Comparison of ENCODE assay signal across 28 cellular contexts in genomic region chr10:123034332-123034731, GRCh38. TPM values are rescaled to one million over a fixed set of nuclear protein-coding genes. Genes with fewer than 3 reads are reported as not detected.
DNase-seq lines count a peak whose midpoint lies in the region; ATAC-seq, FAIRE-seq and TF ChIP-seq lines count a peak whose summit lies in the region.
"Had no signal": no experiment of that assay in that cellular context is flagged by ENCODE, and none has a peak within 500 bp of the region (broad histone marks: within the 10 kb centered on the region; RNA-seq: fewer than 3 reads in every experiment).

No MANE protein-coding gene starts in this region.

- H3K36me3 Mint-ChIP-seq in CD8-positive, alpha-beta T cell, result peaks cover 45% of the 10 kb centered on the region

- no peak for TF ChIP-seq RAD21 in HepG2 (CRISPR knock-in tag; IDR thresholded peaks at IDR 0.05)

- BruUV-seq in HepG2 (replicated peaks; lab: Mats Ljungman, UMichigan), result no TSS peak

- POLR2A ChIA-PET in CD8-positive, alpha-beta T cell (lab: Charles Lee), result no interaction called here
- POLR2A ChIA-PET in HepG2 (lab: Yijun Ruan, JAX), result interaction anchor here (0.9 to 3.0 kb wide), 4 partner anchors 13 to 39 kb away, joined by 3 to 31 read pairs (median 4); partner anchors contain the start of genes ACADSB and IKZF5

- TF ChIP-seq POLR2A in HepG2 (IDR thresholded peaks at IDR 0.05; ENCODE audit: insufficient read depth in 1 of 2, low read depth in 2 of 2, low read length in 2 of 2) (no peak), right lobe of liver (IDR thresholded peaks at IDR 0.05) (no peak)

- intact Hi-C loops in CD8-positive, alpha-beta T cell (cut with DNase I, micrococcal nuclease), result no loop called here
- intact Hi-C loops in HepG2 (cut with micrococcal nuclease; ENCODE audit: unreplicated experiment), result loop anchor here (2.0 kb wide), 1 partner anchor 14 kb away; no protein-coding TSS in a partner anchor
- intact Hi-C loops in right lobe of liver (cut with DNase I), result no loop called here

- no peak for DNase-seq in CD8-positive, alpha-beta T cell
- peak; percentile 11 for DNase-seq in hepatocyte (ENCODE audit: low spot score)
- peak; percentile 21 for DNase-seq in HepG2 (ENCODE audit: low spot score)
- DNase-seq in right lobe of liver, result peak; percentile 41 to 68 (median 66)
- DNase-seq in superior temporal gyrus (ENCODE audit: extremely low spot score), result no peak
- DNase-seq: 8988T; ACHN; BE2C; C1 segment of cervical spinal cord; CD4-positive, CD25-positive, alpha-beta regulatory T cell; CD8-positive, alpha-beta memory T cell; COR-L47; DMS 273 treated with DMSO at 0.1 percent for 48 hours; DMS153; DMS53; DMS79; DND-41; EL; GDM1 had no signal

- peak; percentile 74 for FAIRE-seq in HepG2 (lab: Jason Lieb, UNC)
- FAIRE-seq: A204.1, GM12878, GM12892, GM18507 had no signal

- H3K9me3 Mint-ChIP-seq in CD8-positive, alpha-beta T cell, result no peaks in the 10 kb centered on the region
- H3K9me3 Mint-ChIP-seq: CD14-positive monocyte; CD8-positive, alpha-beta memory T cell had no signal

- H3K4me1 Mint-ChIP-seq in CD8-positive, alpha-beta T cell (ENCODE audit: low read depth), result peaks cover 6% of the 10 kb centered on the region

- no peak for ATAC-seq in CD8-positive, alpha-beta T cell
- ATAC-seq in HepG2 (peak; percentile 63), right lobe of liver (peak; percentile 68 to 79 (median 75)), HG03378 (IDR thresholded peaks at IDR 0.05; ENCODE audit: unreplicated experiment) (no peak), HG03342 (IDR thresholded peaks at IDR 0.05; ENCODE audit: unreplicated experiment) (no peak), GM21381 (IDR thresholded peaks at IDR 0.05; ENCODE audit: unreplicated experiment) (no peak)
- ATAC-seq: GM12878 had no signal

- H4K20me1 ChIP-seq in hepatocyte (ENCODE audit: insufficient read depth, poor library complexity, severe bottlenecking), result no peaks in the 10 kb centered on the region
- no peaks in the 10 kb centered on the region for H4K20me1 ChIP-seq in HepG2 (ENCODE audit: insufficient read depth, low read length)
- H4K20me1 ChIP-seq: BLaER1 had no signal

- H3K9me3 ChIP-seq in CD8-positive, alpha-beta T cell (ENCODE audit: low read length), result no peaks in the 10 kb centered on the region
- no peaks in the 10 kb centered on the region for H3K9me3 ChIP-seq in hepatocyte (ENCODE audit: low read depth)
- H3K9me3 ChIP-seq in HepG2 (ENCODE audit: low read length), result no peaks in the 10 kb centered on the region
- peaks cover 0 to 2% (median 0%) of the 10 kb centered on the region in 4 donors for H3K9me3 ChIP-seq in right lobe of liver
- H3K9me3 ChIP-seq: BE2C, BLaER1 had no signal

- H3K4me2 ChIP-seq in hepatocyte, result no peak overlapping the region
- H3K4me2 ChIP-seq in HepG2 (ENCODE audit: low read depth, low read length), result peak overlapping the region; percentile 24
- H3K4me2 ChIP-seq: BLaER1 had no signal

- H3K36me3 ChIP-seq in CD8-positive, alpha-beta T cell (ENCODE audit: insufficient read depth, low read length), result peaks cover 6% of the 10 kb centered on the region
- H3K36me3 ChIP-seq in hepatocyte (replicated peaks; ENCODE audit: insufficient read depth, low read depth) (no peaks in the 10 kb centered on the region), HepG2 (replicated peaks in 1 of 2; ENCODE audit: control insufficient read depth in 1 of 2, insufficient read depth in 2 of 2, low read length in 2 of 2) (peaks cover 10 to 28% of the 10 kb centered on the region in 2 experiments), right lobe of liver (peaks cover 0 to 10% (median 0%) of the 10 kb centered on the region in 4 donors)

- no peak overlapping the region for H3K27ac ChIP-seq in CD8-positive, alpha-beta T cell (ENCODE audit: low read depth, low read length)
- H3K27ac ChIP-seq in hepatocyte, result no peak overlapping the region
- peak overlapping the region; percentile 63 for H3K27ac ChIP-seq in HepG2 (ENCODE audit: extremely low read length, insufficient read depth, low read length)
- H3K27ac ChIP-seq in right lobe of liver, result peak overlapping the region in 1 of 3 donors; percentile 20
- H3K27ac ChIP-seq: BLaER1 had no signal

- no peak overlapping the region for H3K9ac ChIP-seq in HepG2 (ENCODE audit: insufficient read depth, low read depth, low read length)
- H3K9ac ChIP-seq: BLaER1 had no signal

- no peaks in the 10 kb centered on the region for H3K27me3 Mint-ChIP-seq in CD8-positive, alpha-beta T cell (ENCODE audit: low read depth)
- H3K27me3 Mint-ChIP-seq: CD4-positive, CD25-positive, alpha-beta regulatory T cell; CD8-positive, alpha-beta memory T cell had no signal

- H3K79me2 ChIP-seq in hepatocyte (no peaks in the 10 kb centered on the region), HepG2 (ENCODE audit: insufficient read depth, low read length) (peaks cover 15% of the 10 kb centered on the region)

- CTCF ChIA-PET in CD8-positive, alpha-beta T cell (lab: Charles Lee), result interaction anchor here (2.0 kb wide), 1 partner anchor 9 kb away, joined by 7 read pairs; no protein-coding TSS in a partner anchor
- CTCF ChIA-PET in HepG2 (lab: Yijun Ruan, JAX; ENCODE audit: low intra/inter-chr PET ratio, low total read pairs), result no interaction called here

- no peak overlapping the region for H3K4me3 ChIP-seq in CD8-positive, alpha-beta T cell (ENCODE audit: low read depth, low read length)
- H3K4me3 ChIP-seq in hepatocyte (no peak overlapping the region), HepG2 (replicated peaks in 1 of 3; ENCODE audit: insufficient read depth in 1 of 3, low read depth in 2 of 3, low read length in 3 of 3) (no peak overlapping the region), right lobe of liver (no peak overlapping the region)
- H3K4me3 ChIP-seq: BLaER1, GM12878 had no signal

- H3K4me3 Mint-ChIP-seq in CD8-positive, alpha-beta T cell, result no peak overlapping the region
- H3K4me3 Mint-ChIP-seq: CD14-positive monocyte; CD4-positive, CD25-positive, alpha-beta regulatory T cell; CD8-positive, alpha-beta memory T cell had no signal

- H3K9me2 ChIP-seq in hepatocyte (replicated peaks; ENCODE audit: insufficient read depth), result no peaks in the 10 kb centered on the region

- TF ChIP-seq EP300 in HepG2 (IDR thresholded peaks at IDR 0.05; ENCODE audit: low read depth in 2 of 2, low read length in 2 of 2) (peak in 1 of 2 experiments; percentile 79; a peak in 2 of 4 replicates), HepG2 (CRISPR knock-in tag; IDR thresholded peaks at IDR 0.05; ENCODE audit: borderline replicate concordance) (no peak)

- peak overlapping the region; percentile 11 for H3K27ac Mint-ChIP-seq in CD8-positive, alpha-beta T cell
- H3K27ac Mint-ChIP-seq: CD14-positive monocyte; CD4-positive, CD25-positive, alpha-beta regulatory T cell had no signal

- no peaks in the 10 kb centered on the region for H3K27me3 ChIP-seq in CD8-positive, alpha-beta T cell (ENCODE audit: insufficient read depth, low read length)
- H3K27me3 ChIP-seq in hepatocyte (no peaks in the 10 kb centered on the region), HepG2 (ENCODE audit: control insufficient read depth in 1 of 2, insufficient read depth in 2 of 2, low read length in 2 of 2) (no peaks in the 10 kb centered on the region), right lobe of liver (no peaks in the 10 kb centered on the region)
- H3K27me3 ChIP-seq: BE2C, BLaER1 had no signal

- no peak overlapping the region for H2AFZ ChIP-seq in hepatocyte
- H2AFZ ChIP-seq in HepG2 (ENCODE audit: low read length), result no peak overlapping the region

- no peak for TF ChIP-seq CTCF in CD8-positive, alpha-beta T cell (IDR thresholded peaks at IDR 0.05)
- no peak for TF ChIP-seq CTCF in hepatocyte (IDR thresholded peaks at IDR 0.05; ENCODE audit: poor library complexity)
- no peak for TF ChIP-seq CTCF in HepG2 (CRISPR knock-in tag; IDR thresholded peaks at IDR 0.05)
- TF ChIP-seq CTCF in right lobe of liver (IDR thresholded peaks at IDR 0.05), result no peak

- H3K4me1 ChIP-seq in CD8-positive, alpha-beta T cell (ENCODE audit: insufficient read depth, low read length), result no peaks in the 10 kb centered on the region
- H3K4me1 ChIP-seq in hepatocyte (ENCODE audit: insufficient read depth) (no peaks in the 10 kb centered on the region), HepG2 (ENCODE audit: insufficient read depth, low read length) (peaks cover 9% of the 10 kb centered on the region), right lobe of liver (peaks cover 0 to 40% (median 18%) of the 10 kb centered on the region in 4 donors)
- H3K4me1 ChIP-seq: BE2C had no signal

- in situ Hi-C loops in HepG2 (cut with HindIII; ENCODE audit: extremely low pct_ligation_motif_present, low pct_unique_long_range_greater_than_20kb), result no loop called here

RNA-seq across cellular contexts. Expression of gene ACADSB, which starts 25.5 kb away (rescaled TPM):
- 10 to 100 TPM; 18.2 to 18.5 TPM for total RNA-seq in CD8-positive, alpha-beta T cell
- total RNA-seq in hepatocyte (50.6 and 51.3 TPM in 2 replicates), HepG2 (2016; rRNA removed; fragmentation: Illumina TruSeq; extraction: Trizol) (80.0 and 186 TPM in 2 replicates), right lobe of liver (100 to 1,000 TPM in 4 of 6 experiments, 10 to 100 TPM in 2; 73.6 to 591 (median 273) TPM)
- polyA plus RNA-seq in hepatocyte (25.3 and 40.6 TPM in 2 replicates), HepG2 (2011; rRNA removed) (76.6 and 87.6 TPM in 2 replicates)
- total RNA-seq in HepG2 (2016; cell fraction: cytosol; rRNA removed; fragmentation: Illumina TruSeq; extraction: Trizol; ENCODE audit: low read depth), result 4.1 and 6.0 TPM in 2 replicates
- 83.2 and 181 TPM in 2 replicates for total RNA-seq in HepG2 (2016; cell fraction: insoluble cytoplasmic fraction; rRNA removed; fragmentation: Illumina TruSeq; extraction: Trizol)
- total RNA-seq in HepG2 (2016; cell fraction: membrane; rRNA removed; fragmentation: Illumina TruSeq; extraction: Trizol), result 18.7 and 22.3 TPM in 2 replicates
- total RNA-seq in HepG2 (2016; cell fraction: nucleus; rRNA removed; fragmentation: Illumina TruSeq; extraction: Trizol), result 56.2 and 60.6 TPM in 2 replicates
- 29.9 and 54.9 TPM in 2 replicates for polyA plus RNA-seq in HepG2 (2011; cell fraction: cytosol; rRNA removed)
- polyA plus RNA-seq in HepG2 (2011; cell fraction: nucleus; rRNA removed), result 44.5 and 55.6 TPM in 2 replicates
- 86.5 and 157 TPM in 2 replicates for polyA plus RNA-seq in HepG2 (2012)
- polyA plus RNA-seq in HepG2 (2016; cell fraction: cytosol; fragmentation: Illumina TruSeq; extraction: Trizol; ENCODE audit: low read depth), result 2.0 and 3.4 TPM in 2 replicates
- 165 TPM in 2 replicates for polyA plus RNA-seq in HepG2 (2016; cell fraction: insoluble cytoplasmic fraction; fragmentation: Illumina TruSeq; extraction: Trizol; ENCODE audit: low read depth)
- polyA plus RNA-seq in HepG2 (2016; cell fraction: membrane; fragmentation: Illumina TruSeq; extraction: Trizol; ENCODE audit: low read depth), result 8.4 and 9.5 TPM in 2 replicates
- polyA plus RNA-seq in HepG2 (2016; cell fraction: nucleus; fragmentation: Illumina TruSeq; extraction: Trizol; ENCODE audit: insufficient read depth, low read depth), result 75.5 and 83.4 TPM in 2 replicates
- 1.1 and 23.6 TPM in 2 replicates for polyA minus RNA-seq in HepG2 (2011; rRNA and poly(A)+ RNA removed; ENCODE audit: low replicate concordance)
- 44.7 and 65.6 TPM in 2 replicates for polyA minus RNA-seq in HepG2 (2011; cell fraction: cytosol; rRNA and poly(A)+ RNA removed)
- 83.4 and 110 TPM in 2 replicates for polyA minus RNA-seq in HepG2 (2011; cell fraction: nucleus; rRNA and poly(A)+ RNA removed)

RNA-seq across cellular contexts. Expression of gene IKZF5, which starts 25.7 kb away (rescaled TPM):
- total RNA-seq in CD8-positive, alpha-beta T cell, result 10 to 100 TPM; 89.5 to 96.1 TPM
- total RNA-seq in hepatocyte (5.5 and 7.2 TPM in 2 replicates), HepG2 (2016; rRNA removed; fragmentation: Illumina TruSeq; extraction: Trizol) (3.7 and 4.1 TPM in 2 replicates), right lobe of liver (10 to 100 TPM in 2 of 6 experiments, 1 to 10 TPM in 4; 4.1 to 15.8 (median 8.3) TPM)
- polyA plus RNA-seq in hepatocyte (5.9 and 8.5 TPM in 2 replicates), HepG2 (2011; rRNA removed) (11.3 and 12.0 TPM in 2 replicates)
- total RNA-seq in HepG2 (2016; cell fraction: cytosol; rRNA removed; fragmentation: Illumina TruSeq; extraction: Trizol; ENCODE audit: low read depth), result 0.61 and 0.62 TPM in 2 replicates
- 3.1 and 4.8 TPM in 2 replicates for total RNA-seq in HepG2 (2016; cell fraction: insoluble cytoplasmic fraction; rRNA removed; fragmentation: Illumina TruSeq; extraction: Trizol)
- total RNA-seq in HepG2 (2016; cell fraction: membrane; rRNA removed; fragmentation: Illumina TruSeq; extraction: Trizol), result 2.5 and 3.3 TPM in 2 replicates
- total RNA-seq in HepG2 (2016; cell fraction: nucleus; rRNA removed; fragmentation: Illumina TruSeq; extraction: Trizol), result 8.2 and 9.7 TPM in 2 replicates
- polyA plus RNA-seq in HepG2 (2011; cell fraction: cytosol; rRNA removed), result 4.6 and 5.5 TPM in 2 replicates
- 12.2 and 13.5 TPM in 2 replicates for polyA plus RNA-seq in HepG2 (2011; cell fraction: nucleus; rRNA removed)
- 9.4 and 13.5 TPM in 2 replicates for polyA plus RNA-seq in HepG2 (2012)
- polyA plus RNA-seq in HepG2 (2016; cell fraction: cytosol; fragmentation: Illumina TruSeq; extraction: Trizol; ENCODE audit: low read depth), result 1.1 and 1.2 TPM in 2 replicates
- polyA plus RNA-seq in HepG2 (2016; cell fraction: insoluble cytoplasmic fraction; fragmentation: Illumina TruSeq; extraction: Trizol; ENCODE audit: low read depth), result 13.5 and 14.5 TPM in 2 replicates
- polyA plus RNA-seq in HepG2 (2016; cell fraction: membrane; fragmentation: Illumina TruSeq; extraction: Trizol; ENCODE audit: low read depth), result 3.2 and 5.6 TPM in 2 replicates
- 18.6 and 19.5 TPM in 2 replicates for polyA plus RNA-seq in HepG2 (2016; cell fraction: nucleus; fragmentation: Illumina TruSeq; extraction: Trizol; ENCODE audit: insufficient read depth, low read depth)
- polyA minus RNA-seq in HepG2 (2011; rRNA and poly(A)+ RNA removed; ENCODE audit: low replicate concordance), result 6.1 and 9.1 TPM in 2 replicates
- 4.9 and 5.3 TPM in 2 replicates for polyA minus RNA-seq in HepG2 (2011; cell fraction: cytosol; rRNA and poly(A)+ RNA removed)
- 21.5 and 26.7 TPM in 2 replicates for polyA minus RNA-seq in HepG2 (2011; cell fraction: nucleus; rRNA and poly(A)+ RNA removed)

RNA-seq across cellular contexts. Expression of gene PSTK, which starts 54.1 kb away (rescaled TPM):
- total RNA-seq in CD8-positive, alpha-beta T cell, result 10 to 100 TPM; 20.5 to 20.9 TPM
- total RNA-seq in hepatocyte (6.3 and 7.6 TPM in 2 replicates), HepG2 (2016; rRNA removed; fragmentation: Illumina TruSeq; extraction: Trizol) (9.3 and 9.8 TPM in 2 replicates), right lobe of liver (1 to 10 TPM; 3.0 to 6.9 (median 4.0) TPM)
- polyA plus RNA-seq in hepatocyte (7.4 and 10.3 TPM in 2 replicates), HepG2 (2011; rRNA removed) (7.5 and 8.2 TPM in 2 replicates)
- 6.0 TPM in 2 replicates for total RNA-seq in HepG2 (2016; cell fraction: cytosol; rRNA removed; fragmentation: Illumina TruSeq; extraction: Trizol; ENCODE audit: low read depth)
- total RNA-seq in HepG2 (2016; cell fraction: insoluble cytoplasmic fraction; rRNA removed; fragmentation: Illumina TruSeq; extraction: Trizol), result 9.1 and 10.9 TPM in 2 replicates
- 7.5 and 8.6 TPM in 2 replicates for total RNA-seq in HepG2 (2016; cell fraction: membrane; rRNA removed; fragmentation: Illumina TruSeq; extraction: Trizol)
- total RNA-seq in HepG2 (2016; cell fraction: nucleus; rRNA removed; fragmentation: Illumina TruSeq; extraction: Trizol), result 8.3 and 10.9 TPM in 2 replicates
- 5.3 and 6.7 TPM in 2 replicates for polyA plus RNA-seq in HepG2 (2011; cell fraction: cytosol; rRNA removed)
- polyA plus RNA-seq in HepG2 (2011; cell fraction: nucleus; rRNA removed), result 5.6 and 6.5 TPM in 2 replicates
- 5.6 and 7.4 TPM in 2 replicates for polyA plus RNA-seq in HepG2 (2012)
- 5.2 and 6.9 TPM in 2 replicates for polyA plus RNA-seq in HepG2 (2016; cell fraction: cytosol; fragmentation: Illumina TruSeq; extraction: Trizol; ENCODE audit: low read depth)
- 12.0 and 12.9 TPM in 2 replicates for polyA plus RNA-seq in HepG2 (2016; cell fraction: insoluble cytoplasmic fraction; fragmentation: Illumina TruSeq; extraction: Trizol; ENCODE audit: low read depth)
- polyA plus RNA-seq in HepG2 (2016; cell fraction: membrane; fragmentation: Illumina TruSeq; extraction: Trizol; ENCODE audit: low read depth), result 6.0 and 7.2 TPM in 2 replicates
- polyA plus RNA-seq in HepG2 (2016; cell fraction: nucleus; fragmentation: Illumina TruSeq; extraction: Trizol; ENCODE audit: insufficient read depth, low read depth), result 14.7 and 16.0 TPM in 2 replicates
- 2.8 and 4.0 TPM in 2 replicates for polyA minus RNA-seq in HepG2 (2011; rRNA and poly(A)+ RNA removed; ENCODE audit: low replicate concordance)
- polyA minus RNA-seq in HepG2 (2011; cell fraction: cytosol; rRNA and poly(A)+ RNA removed), result 2.2 and 3.2 TPM in 2 replicates
- polyA minus RNA-seq in HepG2 (2011; cell fraction: nucleus; rRNA and poly(A)+ RNA removed), result 11.8 and 12.4 TPM in 2 replicates

Comparison
In these comparisons a context has a peak if more than half of its experiments do, and no peak if none do; other contexts are left out.
1. ATAC-seq: peak in HepG2 (single experiment) and right lobe of liver (4 of 4); none in CD8-positive, alpha-beta T cell (single experiment), HG03378 (single experiment), HG03342 (single experiment) and GM21381 (single experiment).
2. DNase-seq: peak in hepatocyte (single experiment), HepG2 (single experiment) and right lobe of liver (3 of 3); none in CD8-positive, alpha-beta T cell (0 of 7) and superior temporal gyrus (single experiment).
3. RNA of gene IKZF5, which starts 25.7 kb away (total RNA-seq): 89.5 to 96.1 TPM in CD8-positive, alpha-beta T cell; 4.1 to 15.8 TPM in right lobe of liver, 5.5 to 7.2 TPM in hepatocyte and 0.61 to 9.7 TPM in HepG2; every median in the first group is over 4 times any median in the second.